In the genomic region with DNA sequence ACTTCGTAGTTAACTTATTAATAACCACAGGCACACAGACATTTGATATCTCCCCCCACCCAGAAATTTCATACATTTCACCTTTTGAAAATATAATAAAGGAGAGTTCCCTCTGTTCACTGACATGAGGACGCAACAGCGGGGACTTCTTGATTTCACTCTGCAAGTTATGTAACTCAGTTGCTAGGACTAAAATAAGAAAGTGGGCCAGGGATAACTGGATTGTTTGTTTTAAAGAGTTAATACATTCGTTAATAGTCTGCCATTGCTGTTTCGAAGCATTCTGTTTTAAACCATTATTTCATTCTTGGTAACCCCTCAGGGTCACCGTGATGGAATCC, we compare ENCODE assay signal across 8 cellular contexts. TPM values are rescaled to one million over a fixed set of nuclear protein-coding genes. Genes with fewer than 3 reads are reported as not detected.
DNase-seq lines count a peak whose midpoint lies in the region; ATAC-seq and TF ChIP-seq lines count a peak whose summit lies in the region.

No MANE protein-coding gene starts in this region.

- peaks cover 36% of the 10 kb centered on the region for H3K4me1 Mint-ChIP-seq in CD8-positive, alpha-beta T cell (ENCODE audit: low read depth)
- H3K4me1 Mint-ChIP-seq in effector memory CD8-positive, alpha-beta T cell (ENCODE audit: low read depth in 2 of 2) = peaks cover 20 to 24% of the 10 kb centered on the region in 2 donors

- no peak for DNase-seq in CD8-positive, alpha-beta T cell
- no peak for DNase-seq in effector memory CD8-positive, alpha-beta T cell
- DNase-seq in osteoblast (ENCODE audit: insufficient read length, low spot score, missing footprints) = no peak
- no peak for DNase-seq in OCI-M2 (lab: John Stamatoyannopoulos, UW; ENCODE audit: unreplicated experiment)
- no peak for DNase-seq in medulla oblongata (ENCODE audit: extremely low spot score)
- DNase-seq in DMS153 (lab: John Stamatoyannopoulos, UW) = no peak

- no peaks in the 10 kb centered on the region for H3K27me3 ChIP-seq in CD8-positive, alpha-beta T cell (ENCODE audit: insufficient read depth, low read length)
- H3K27me3 ChIP-seq in OCI-LY1 (ENCODE audit: insufficient read depth, low read length) = no peaks in the 10 kb centered on the region
- no peaks in the 10 kb centered on the region for H3K27me3 ChIP-seq in osteoblast (ENCODE audit: insufficient read depth, low read length)

- TF ChIP-seq CTCF in CD8-positive, alpha-beta T cell (IDR thresholded peaks at IDR 0.05) = no peak
- no peak for TF ChIP-seq CTCF in OCI-LY1 (IDR thresholded peaks at IDR 0.05; ENCODE audit: low read length)
- no peak for TF ChIP-seq CTCF in osteoblast (IDR thresholded peaks at IDR 0.05; ENCODE audit: extremely low read depth, low read depth, low read length)

- H4K20me1 ChIP-seq in OCI-LY1 (ENCODE audit: insufficient read depth, low read length) (no peaks in the 10 kb centered on the region), osteoblast (ENCODE audit: insufficient read depth, low read length) (peaks cover 15% of the 10 kb centered on the region)

- H3K36me3 ChIP-seq in CD8-positive, alpha-beta T cell (ENCODE audit: insufficient read depth, low read length) = no peaks in the 10 kb centered on the region
- 0 out of 2 replicates have a peak, but pooled peaks cover 3% of the 10 kb centered on the region for H3K36me3 ChIP-seq in OCI-LY1 (ENCODE audit: insufficient read depth, low read length)
- H3K36me3 ChIP-seq in osteoblast (ENCODE audit: insufficient read depth, low read length) = no peaks in the 10 kb centered on the region

- H3K9me2 ChIP-seq in OCI-LY1 (ENCODE audit: low read depth, low read length) = no peaks in the 10 kb centered on the region

- no peaks in the 10 kb centered on the region for H3K9me3 ChIP-seq in CD8-positive, alpha-beta T cell (ENCODE audit: low read length)
- no peaks in the 10 kb centered on the region for H3K9me3 ChIP-seq in OCI-LY1 (ENCODE audit: low read length)
- no peaks in the 10 kb centered on the region for H3K9me3 ChIP-seq in osteoblast (ENCODE audit: low read depth, low read length)

- H3K27ac Mint-ChIP-seq in CD8-positive, alpha-beta T cell = no peak overlapping the region
- peak overlapping the region; percentile 92 to 98 for H3K27ac Mint-ChIP-seq in effector memory CD8-positive, alpha-beta T cell

- H3K4me2 ChIP-seq in OCI-LY1 (ENCODE audit: low read length) (peak overlapping the region; percentile 97), osteoblast (ENCODE audit: insufficient read depth, low read length) (peak overlapping the region; percentile 90)

- H3K9ac ChIP-seq in OCI-LY1 (ENCODE audit: low read length) = peak overlapping the region; percentile 82

- no peaks in the 10 kb centered on the region for H3K27me3 Mint-ChIP-seq in CD8-positive, alpha-beta T cell (ENCODE audit: low read depth)
- H3K27me3 Mint-ChIP-seq in effector memory CD8-positive, alpha-beta T cell = no peaks in the 10 kb centered on the region

- peak overlapping the region; percentile 56 for H3K4me3 ChIP-seq in CD8-positive, alpha-beta T cell (ENCODE audit: low read depth, low read length)
- H3K4me3 ChIP-seq in OCI-LY1 (ENCODE audit: low read depth, low read length, poor library complexity, severe bottlenecking) (peak overlapping the region; percentile 82), osteoblast (ENCODE audit: insufficient read depth, low read length) (peak overlapping the region; percentile 82)

- POLR2A ChIA-PET in CD8-positive, alpha-beta T cell (lab: Charles Lee) = no interaction called here

- H3F3A ChIP-seq in OCI-LY1 (ENCODE audit: insufficient read depth, low read length) = no peaks in the 10 kb centered on the region

- CTCF ChIA-PET in CD8-positive, alpha-beta T cell (lab: Charles Lee) = interaction anchor here (2.8 kb wide), 1 partner anchor 136 kb away, joined by 12 read pairs; the partner anchor contains the start of gene LRRC37B

- H3K79me2 ChIP-seq in OCI-LY1 (ENCODE audit: insufficient read depth, low read length) = peaks cover 21% of the 10 kb centered on the region
- peaks cover 52% of the 10 kb centered on the region for H3K79me2 ChIP-seq in osteoblast (ENCODE audit: insufficient read depth, low read length)

- H3K27ac ChIP-seq in CD8-positive, alpha-beta T cell (ENCODE audit: low read depth, low read length) = no peak overlapping the region
- peak overlapping the region; percentile 51 for H3K27ac ChIP-seq in OCI-LY1 (ENCODE audit: low read depth, low read length, poor library complexity, severe bottlenecking)
- H3K27ac ChIP-seq in osteoblast (ENCODE audit: low read depth, low read length) = peak overlapping the region; percentile 72

- H2AFZ ChIP-seq in OCI-LY1 (ENCODE audit: low read length) = no peak overlapping the region
- no peak overlapping the region for H2AFZ ChIP-seq in osteoblast (ENCODE audit: low read length)

- intact Hi-C loops in CD8-positive, alpha-beta T cell (cut with DNase I, micrococcal nuclease) = loop anchor here (2.0 to 10.0 kb wide), 4 partner anchors 17 to 241 kb away; partner anchors contain the start of genes ZNF207 (in 2 of the 2) and UTP6 (in 1 of the 2)

- ATAC-seq in CD8-positive, alpha-beta T cell = no peak
- ATAC-seq in effector memory CD8-positive, alpha-beta T cell (replicated peaks) = no peak
- no peak for ATAC-seq in HG03457 (IDR thresholded peaks at IDR 0.05; ENCODE audit: unreplicated experiment)

- peaks cover 5% of the 10 kb centered on the region for H3K4me1 ChIP-seq in CD8-positive, alpha-beta T cell (ENCODE audit: insufficient read depth, low read length)
- H3K4me1 ChIP-seq in OCI-LY1 (ENCODE audit: insufficient read depth, low read length, severe bottlenecking) (peaks cover 19% of the 10 kb centered on the region), osteoblast (ENCODE audit: insufficient read depth, low read length) (peaks cover 19% of the 10 kb centered on the region)

- peak overlapping the region; percentile 96 for H3K4me3 Mint-ChIP-seq in CD8-positive, alpha-beta T cell
- peak overlapping the region; percentile 100 for H3K4me3 Mint-ChIP-seq in effector memory CD8-positive, alpha-beta T cell

- peaks cover 13% of the 10 kb centered on the region for H3K36me3 Mint-ChIP-seq in CD8-positive, alpha-beta T cell
- peaks cover 13% of the 10 kb centered on the region for H3K36me3 Mint-ChIP-seq in effector memory CD8-positive, alpha-beta T cell (ENCODE audit: insufficient read depth)

- H3K9me3 Mint-ChIP-seq in CD8-positive, alpha-beta T cell = no peaks in the 10 kb centered on the region
- H3K9me3 Mint-ChIP-seq in effector memory CD8-positive, alpha-beta T cell = no peaks in the 10 kb centered on the region

RNA-seq across cellular contexts. Expression of gene RHOT1, which starts 1.2 kb away (rescaled TPM):
- 10 to 100 TPM; 13.1 to 15.4 TPM for total RNA-seq in CD8-positive, alpha-beta T cell
- 46.0 and 47.0 TPM in 2 replicates for total RNA-seq in osteoblast
